Comparison of ENCODE assay signal across 26 cellular contexts in genomic region chr18:78416853-78417252, GRCh38.
"Had no signal": no experiment of that assay in that cellular context is flagged by ENCODE, and none has a peak within 500 bp of the region (broad histone marks: within the 10 kb centered on the region; RNA-seq: fewer than 3 reads in every experiment).

No MANE protein-coding gene starts in this region.

- H3K4me1 Mint-ChIP-seq: IgD-negative memory B cell had no signal

- H3K27me3 Mint-ChIP-seq: IgD-negative memory B cell had no signal

- H3K4me3 ChIP-seq: K562, PC-9, Peyer's patch, SJCRH30 had no signal

- H3K4me3 Mint-ChIP-seq: IgD-negative memory B cell had no signal

- H3K36me3 Mint-ChIP-seq: IgD-negative memory B cell had no signal

- H3K27me3 ChIP-seq: Peyer's patch, SJCRH30 had no signal

- FAIRE-seq: HTR-8/SVneo, K562 had no signal

- H3K36me3 ChIP-seq: Peyer's patch, SJCRH30 had no signal

- ATAC-seq: K562, Right ventricle myocardium inferior, SK-N-SH treated with all-trans-retinoic acid at 6 μM for 48 hours had no signal

- H3K27ac ChIP-seq: HL-60, KMS-11, PC-9, Peyer's patch, SJCRH30 had no signal

- H3K27ac Mint-ChIP-seq: IgD-negative memory B cell had no signal

- DNase-seq: Kasumi-1, MM.1S, NCI-H1092 treated with DMSO at 0.1 percent for 48 hours, NCI-H1436, NCI-H187, NCI-H2029, NCI-H2081 treated with DMSO at 0.1 percent for 48 hours, NCI-H2171, NCI-H226, NCI-H446, NCI-H510A, NCI-H524 treated with DMSO at 0.1 percent for 48 hours, NCI-H69, NCI-H774, OCI-M1, PC-9, Peyer's patch, SHP77 treated with DMSO at 0.1 percent for 48 hours, SJCRH30 had no signal
